ENCODE assay signal across 9 cellular contexts in genomic region chr14:89276424-89276975, GRCh38.
DNase-seq lines count a peak whose midpoint lies in the region; ATAC-seq and TF ChIP-seq lines count a peak whose summit lies in the region.
"Had no signal": no experiment of that assay in that cellular context is flagged by ENCODE, and none has a peak within 500 bp of the region (broad histone marks: within the 10 kb centered on the region; RNA-seq: fewer than 3 reads in every experiment).

No MANE protein-coding gene starts in this region.

- no TSS peak for BruUV-seq in PC-9 (replicated peaks; lab: Mats Ljungman, UMichigan)

- peak; percentile 89 for ATAC-seq in GM21526 (IDR thresholded peaks at IDR 0.05; ENCODE audit: low FRiP score, unreplicated experiment)
- no peak for ATAC-seq in gastrocnemius medialis

- in situ Hi-C loops in gastrocnemius medialis (cut with MboI; ENCODE audit: low sequenced_read_pairs in 4 of 4): no loop called here

- H3K4me3 ChIP-seq in gastrocnemius medialis (no peak overlapping the region), PC-9 (no peak overlapping the region)
- H3K4me3 ChIP-seq: heart right ventricle had no signal

- H3K27me3 ChIP-seq in gastrocnemius medialis: no peaks in the 10 kb centered on the region
- H3K27me3 ChIP-seq in PC-9 (ENCODE audit: insufficient read depth, low read depth): peaks cover 34% of the 10 kb centered on the region
- H3K27me3 ChIP-seq: heart right ventricle had no signal

- H3K4me2 ChIP-seq in PC-9: no peak overlapping the region

- no peaks in the 10 kb centered on the region for H4K20me1 ChIP-seq in PC-9 (ENCODE audit: insufficient read depth)

- intact Hi-C loops in gastrocnemius medialis (cut with DNase I; ENCODE audit: low total_unique reads) (no loop called here), PC-9 (cut with micrococcal nuclease; ENCODE audit: unreplicated experiment) (no loop called here)

- no peaks in the 10 kb centered on the region for H3K9me2 ChIP-seq in PC-9 (ENCODE audit: insufficient read depth)

- no peaks in the 10 kb centered on the region for H3K79me2 ChIP-seq in PC-9 (ENCODE audit: low read depth)

- no peak for TF ChIP-seq POLR2A in gastrocnemius medialis (IDR thresholded peaks at IDR 0.05)

- DNase-seq in GM10266 (ENCODE audit: extremely low spot score) (peak; percentile 79), gastrocnemius medialis (no peak), NCI-H2171 treated with DMSO at 0.1 percent for 48 hours (lab: John Stamatoyannopoulos, UW) (no peak), PC-9 (no peak)
- peak; percentile 88 for DNase-seq in activated naive CD8-positive, alpha-beta T cell treated with anti-CD3 and anti-CD28 coated beads for 36 hours
- DNase-seq in stimulated activated CD4-positive, alpha-beta T cell treated with anti-CD3 and anti-CD28 coated beads, Interleukin-4, amount 100 ng/mL, for 4 hours: peak; percentile 20 to 34
- DNase-seq: heart right ventricle had no signal

- H3K4me3 Mint-ChIP-seq in IgD-negative memory B cell: no peak overlapping the region
- H3K4me3 Mint-ChIP-seq in activated naive CD8-positive, alpha-beta T cell treated with anti-CD3 and anti-CD28 coated beads for 36 hours: peak overlapping the region; percentile 68

- H3K4me1 Mint-ChIP-seq in IgD-negative memory B cell: peaks cover 18 to 35% (median 28%) of the 10 kb centered on the region in 3 donors
- H3K4me1 Mint-ChIP-seq in activated naive CD8-positive, alpha-beta T cell treated with anti-CD3 and anti-CD28 coated beads for 36 hours: peaks cover 74% of the 10 kb centered on the region

- no peaks in the 10 kb centered on the region for H3K9me3 ChIP-seq in gastrocnemius medialis
- no peaks in the 10 kb centered on the region for H3K9me3 ChIP-seq in PC-9 (ENCODE audit: insufficient read depth, low read depth)
- H3K9me3 ChIP-seq: heart right ventricle had no signal

- H3K27me3 Mint-ChIP-seq in IgD-negative memory B cell: no peaks in the 10 kb centered on the region
- H3K27me3 Mint-ChIP-seq in activated naive CD8-positive, alpha-beta T cell treated with anti-CD3 and anti-CD28 coated beads for 36 hours: no peaks in the 10 kb centered on the region

- H3K36me3 ChIP-seq in gastrocnemius medialis (no peaks in the 10 kb centered on the region), PC-9 (ENCODE audit: low read depth) (no peaks in the 10 kb centered on the region)

- H3K27ac ChIP-seq in gastrocnemius medialis: no peak overlapping the region
- no peak overlapping the region for H3K27ac ChIP-seq in PC-9
- H3K27ac ChIP-seq: heart right ventricle had no signal

- H2AFZ ChIP-seq in PC-9: no peak overlapping the region

- peak overlapping the region in 2 of 3 donors; percentile 3 to 88 for H3K27ac Mint-ChIP-seq in IgD-negative memory B cell
- peak overlapping the region; percentile 95 for H3K27ac Mint-ChIP-seq in activated naive CD8-positive, alpha-beta T cell treated with anti-CD3 and anti-CD28 coated beads for 36 hours

- CTCF ChIA-PET in PC-9 (lab: Charles Lee): no interaction called here

- no peak for TF ChIP-seq CTCF in GM10266 (IDR thresholded peaks at IDR 0.05; ENCODE audit: control insufficient read depth, insufficient read depth, low read depth, missing control alignments)
- TF ChIP-seq CTCF in gastrocnemius medialis (IDR thresholded peaks at IDR 0.05 in 4 of 5, conservative IDR thresholded peaks at IDR 0.05 in 1 of 5): no peak
- TF ChIP-seq CTCF in PC-9 (conservative IDR thresholded peaks at IDR 0.05): no peak

- H3K4me1 ChIP-seq in gastrocnemius medialis (peaks cover 0 to 3% of the 10 kb centered on the region in 2 donors), PC-9 (replicated peaks; ENCODE audit: insufficient read depth) (no peaks in the 10 kb centered on the region)

- POLR2A ChIA-PET in PC-9 (lab: Charles Lee; ENCODE audit: unreplicated experiment): no interaction called here

- H3F3A ChIP-seq in PC-9 (ENCODE audit: insufficient read depth, low read depth): no peaks in the 10 kb centered on the region

- peaks cover 11% of the 10 kb centered on the region for H3K36me3 Mint-ChIP-seq in IgD-negative memory B cell
- peaks cover 78% of the 10 kb centered on the region for H3K36me3 Mint-ChIP-seq in activated naive CD8-positive, alpha-beta T cell treated with anti-CD3 and anti-CD28 coated beads for 36 hours

- H3K9me3 Mint-ChIP-seq in IgD-negative memory B cell: no peaks in the 10 kb centered on the region
- H3K9me3 Mint-ChIP-seq in activated naive CD8-positive, alpha-beta T cell treated with anti-CD3 and anti-CD28 coated beads for 36 hours: peaks cover 5% of the 10 kb centered on the region

Comparison
In these comparisons a context has a peak if more than half of its experiments do, and no peak if none do; other contexts are left out.
1. DNase-seq: peak in GM10266 (single experiment), activated naive CD8-positive, alpha-beta T cell treated with anti-CD3 and anti-CD28 coated beads for 36 hours (single experiment) and stimulated activated CD4-positive, alpha-beta T cell treated with anti-CD3 and anti-CD28 coated beads, Interleukin-4, amount 100 ng/mL, for 4 hours (2 of 2); none in gastrocnemius medialis (0 of 2), NCI-H2171 treated with DMSO at 0.1 percent for 48 hours (single experiment) and PC-9 (0 of 2).